ENCODE assay signal across 12 cellular contexts in genomic region chr7:30168800-30169584, GRCh38. TPM values are rescaled to one million over a fixed set of nuclear protein-coding genes. Genes with fewer than 3 reads are reported as not detected.
DNase-seq lines count a peak whose midpoint lies in the region; ATAC-seq and TF ChIP-seq lines count a peak whose summit lies in the region.
"Had no signal": no experiment of that assay in that cellular context is flagged by ENCODE, and none has a peak within 500 bp of the region (broad histone marks: within the 10 kb centered on the region; RNA-seq: fewer than 3 reads in every experiment).

No MANE protein-coding gene starts in this region.

- no peaks in the 10 kb centered on the region for H3K9me3 ChIP-seq in subcutaneous abdominal adipose tissue (ENCODE audit: control insufficient read depth in 5 of 5, low read length in 5 of 5)

- H3K9me3 Mint-ChIP-seq in glutamatergic neuron (ENCODE audit: unreplicated experiment), result peaks cover 3% of the 10 kb centered on the region
- H3K9me3 Mint-ChIP-seq: stimulated activated memory B cell treated with anti-CD40 and anti-IgM and Interleukin-4, amounts not matched to agents 10 μg/mL and 1 μg/mL and 100 μg/mL, for 72 hours had no signal

- H3K27ac Mint-ChIP-seq in glutamatergic neuron (ENCODE audit: unreplicated experiment), result peak overlapping the region; percentile 2
- H3K27ac Mint-ChIP-seq: stimulated activated memory B cell treated with anti-CD40 and anti-IgM and Interleukin-4, amounts not matched to agents 10 μg/mL and 1 μg/mL and 100 μg/mL, for 72 hours had no signal

- ATAC-seq in GM19324 (IDR thresholded peaks at IDR 0.05; ENCODE audit: low FRiP score, unreplicated experiment) (no peak), GM21526 (IDR thresholded peaks at IDR 0.05; ENCODE audit: low FRiP score, unreplicated experiment) (no peak), HG03521 (IDR thresholded peaks at IDR 0.05; ENCODE audit: unreplicated experiment) (no peak)
- ATAC-seq: sciatic nerve; stimulated activated memory B cell treated with anti-CD40 and anti-IgM and Interleukin-4, amounts not matched to agents 10 μg/mL and 1 μg/mL and 100 μg/mL, for 72 hours had no signal

- peak overlapping the region in 2 of 5 donors; percentile 31 to 36 for H3K9ac ChIP-seq in subcutaneous abdominal adipose tissue (ENCODE audit: low read length in 5 of 5)

- peaks cover 62% of the 10 kb centered on the region for H3K4me1 Mint-ChIP-seq in glutamatergic neuron (ENCODE audit: low read depth, unreplicated experiment)

- peak overlapping the region; percentile 17 for H3K4me3 Mint-ChIP-seq in glutamatergic neuron (ENCODE audit: unreplicated experiment)
- H3K4me3 Mint-ChIP-seq: stimulated activated memory B cell treated with anti-CD40 and anti-IgM and Interleukin-4, amounts not matched to agents 10 μg/mL and 1 μg/mL and 100 μg/mL, for 72 hours had no signal

- peaks cover 17 to 78% (median 47%) of the 10 kb centered on the region in 5 donors for H3K4me1 ChIP-seq in subcutaneous abdominal adipose tissue (ENCODE audit: control insufficient read depth in 5 of 5, insufficient read depth in 5 of 5, low read length in 5 of 5)

- H3K27me3 ChIP-seq in subcutaneous abdominal adipose tissue (ENCODE audit: control insufficient read depth in 5 of 5, insufficient read depth in 4 of 5, low read length in 5 of 5), result no peaks in the 10 kb centered on the region

- DNase-seq in HFF-Myc (ENCODE audit: extremely low read depth, low read depth) (peak; percentile 66), amniotic stem cell (lab: John Stamatoyannopoulos, UW) (peak; percentile 81), glutamatergic neuron (no peak), NOMO-1 treated with DMSO at 0.1 percent for 48 hours (lab: John Stamatoyannopoulos, UW; ENCODE audit: unreplicated experiment) (no peak)
- DNase-seq: KBM-7, NCI-H82 had no signal

- no peaks in the 10 kb centered on the region for H3K36me3 Mint-ChIP-seq in glutamatergic neuron (ENCODE audit: unreplicated experiment)
- H3K36me3 Mint-ChIP-seq: stimulated activated memory B cell treated with anti-CD40 and anti-IgM and Interleukin-4, amounts not matched to agents 10 μg/mL and 1 μg/mL and 100 μg/mL, for 72 hours had no signal

- H3K27ac ChIP-seq in subcutaneous abdominal adipose tissue (ENCODE audit: low read depth, low read length), result peak overlapping the region; percentile 48

- peaks cover 4 to 22% (median 13%) of the 10 kb centered on the region in 5 donors for H3K36me3 ChIP-seq in subcutaneous abdominal adipose tissue (ENCODE audit: control insufficient read depth in 5 of 5, insufficient read depth in 5 of 5, low read length in 5 of 5)

- peaks cover 1% of the 10 kb centered on the region for H3K27me3 Mint-ChIP-seq in glutamatergic neuron (ENCODE audit: unreplicated experiment)
- H3K27me3 Mint-ChIP-seq: stimulated activated memory B cell treated with anti-CD40 and anti-IgM and Interleukin-4, amounts not matched to agents 10 μg/mL and 1 μg/mL and 100 μg/mL, for 72 hours had no signal

- H3K4me3 ChIP-seq in HFF-Myc (replicated peaks; ENCODE audit: low read depth, low read length) (no peak overlapping the region), subcutaneous abdominal adipose tissue (ENCODE audit: low read depth in 1 of 5, low read length in 5 of 5) (peak overlapping the region in 2 of 5 donors; percentile 2 to 3)

- no peak for TF ChIP-seq CTCF in HFF-Myc (IDR thresholded peaks at IDR 0.05; ENCODE audit: low read depth, low read length, missing control alignments)
- TF ChIP-seq CTCF in glutamatergic neuron (IDR thresholded peaks at IDR 0.05; ENCODE audit: partially characterized antibody, unreplicated experiment), result no peak

RNA-seq across cellular contexts. Expression of gene MTURN, which starts 34.2 kb away (rescaled TPM):
- 32.6 TPM for total RNA-seq in glutamatergic neuron (ENCODE audit: unreplicated experiment)

Comparison
In these comparisons a context has a peak if more than half of its experiments do, and no peak if none do; other contexts are left out.
1. DNase-seq: peak in HFF-Myc (single experiment) and amniotic stem cell (single experiment); none in glutamatergic neuron (single experiment) and NOMO-1 treated with DMSO at 0.1 percent for 48 hours (single experiment).